ENCODE assay signal across 2 cellular contexts in the genomic region with DNA sequence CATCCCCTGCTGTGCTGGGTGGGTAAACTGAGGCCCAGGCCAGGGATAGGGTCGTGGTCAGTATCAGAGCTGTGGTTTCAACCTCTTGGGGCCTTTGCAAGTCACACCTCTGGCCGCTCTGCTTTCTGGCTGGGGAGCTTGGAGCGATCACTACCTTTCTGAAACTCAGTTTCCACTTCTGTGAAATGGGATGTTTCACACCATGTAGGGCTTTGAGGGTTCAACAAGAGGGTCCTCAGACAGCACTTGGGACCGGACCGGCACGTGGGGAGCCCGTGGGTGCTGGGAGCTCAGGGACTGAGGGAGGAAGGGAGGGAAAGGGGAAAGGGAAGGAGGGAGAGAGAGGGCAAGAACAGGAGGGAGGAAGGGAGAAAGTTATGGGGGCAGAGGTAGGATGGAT.
TF ChIP-seq lines count a peak whose summit lies in the region.

No MANE protein-coding gene starts in this region.

TF ChIP-seq in HepG2, 621 proteins besides CTCF, POLR2A, EP300 and RAD21:
- TF ChIP-seq ZNF629 (CRISPR knock-in tag; conservative IDR thresholded peaks at IDR 0.05), result peak; percentile 55; the same call in 1 of the 2 replicates
- no peak for TF ChIP-seq ETV6 (CRISPR knock-in tag; conservative IDR thresholded peaks at IDR 0.05)
- TF ChIP-seq SMAD9 (CRISPR knock-in tag; IDR thresholded peaks at IDR 0.05), result no peak

TF ChIP-seq in H1, 55 proteins besides CTCF, POLR2A, EP300 and RAD21:
- TF ChIP-seq HDAC2 (IDR thresholded peaks at IDR 0.05; ENCODE audit: borderline replicate concordance in 1 of 2, low read depth in 2 of 2, low read length in 2 of 2) (0 out of 4 replicates have a peak, but pooled peaks of 1 of the 2 experiments have one; percentile 38), KDM1A (IDR thresholded peaks at IDR 0.05; ENCODE audit: borderline replicate concordance, low read length) (peak; percentile 49; the same call in 1 of the 2 replicates), POU5F1 (IDR thresholded peaks at IDR 0.05; ENCODE audit: low read depth, low read length) (no peak)
